In genomic region chr22:38314140-38314991, GRCh38 we compare ENCODE assay signal across 8 cellular contexts. TPM values are rescaled to one million over a fixed set of nuclear protein-coding genes. Genes with fewer than 3 reads are reported as not detected.
DNase-seq lines count a peak whose midpoint lies in the region; ATAC-seq and TF ChIP-seq lines count a peak whose summit lies in the region.

No MANE protein-coding gene starts in this region.

- peak overlapping the region; percentile 88 for H3K27ac ChIP-seq in SJSA1
- H3K27ac ChIP-seq in fibroblast of lung (ENCODE audit: insufficient read depth, low read length), result peak overlapping the region; percentile 87

- H3K27me3 ChIP-seq in SJSA1 (replicated peaks) (no peaks in the 10 kb centered on the region), fibroblast of lung (ENCODE audit: control insufficient read depth, insufficient read depth, low read length) (no peaks in the 10 kb centered on the region)

- peak overlapping the region; percentile 71 for H3K9ac ChIP-seq in fibroblast of lung (ENCODE audit: insufficient read depth, low read length)

- peak overlapping the region; percentile 80 for H3K4me3 ChIP-seq in SJSA1
- peak overlapping the region; percentile 47 to 96 (median 77) for H3K4me3 ChIP-seq in fibroblast of lung (replicated peaks in 1 of 4; ENCODE audit: control extremely low read depth in 1 of 4, insufficient read depth in 1 of 4, low read depth in 3 of 4, low read length in 4 of 4)

- H3K4me1 ChIP-seq in SJSA1 (replicated peaks), result peaks cover 81% of the 10 kb centered on the region
- H3K4me1 ChIP-seq in fibroblast of lung (ENCODE audit: control insufficient read depth, extremely low read depth, insufficient read depth, low read length), result peaks cover 53% of the 10 kb centered on the region

- H3K9me3 ChIP-seq in SJSA1 (replicated peaks) (no peaks in the 10 kb centered on the region), fibroblast of lung (ENCODE audit: control insufficient read depth, insufficient read depth, low read depth, low read length) (no peaks in the 10 kb centered on the region)

- DNase-seq in ELR (ENCODE audit: low read depth), result peak; percentile 73
- peak; percentile 93 to 94 for DNase-seq in SJSA1 (ENCODE audit: low read depth in 1 of 2, low spot score in 2 of 2)
- peak; percentile 55 to 57 for DNase-seq in fibroblast of lung (ENCODE audit: low read depth in 2 of 2)
- DNase-seq in sciatic nerve (ENCODE audit: low spot score), result no peak
- no peak for DNase-seq in Ammon's horn (ENCODE audit: low spot score)
- DNase-seq in amniotic stem cell (lab: John Stamatoyannopoulos, UW), result no peak
- no peak for DNase-seq in GM19238 (ENCODE audit: insufficient read length, low spot score)

- H2AFZ ChIP-seq in fibroblast of lung (ENCODE audit: low read length), result no peak overlapping the region

- H3K79me2 ChIP-seq in fibroblast of lung (ENCODE audit: control insufficient read depth, insufficient read depth, low read length), result peaks cover 71% of the 10 kb centered on the region

- H3K36me3 ChIP-seq in SJSA1, result peaks cover 54% of the 10 kb centered on the region
- H3K36me3 ChIP-seq in fibroblast of lung (ENCODE audit: control insufficient read depth, insufficient read depth, low read length), result peaks cover 3% of the 10 kb centered on the region

- TF ChIP-seq CTCF in fibroblast of lung (conservative IDR thresholded peaks at IDR 0.05 in 1 of 2, IDR thresholded peaks at IDR 0.05 in 1 of 2; ENCODE audit: low read depth in 1 of 2, low read length in 2 of 2), result peak in 1 of 2 donors; percentile 11

- H3K4me2 ChIP-seq in fibroblast of lung (ENCODE audit: extremely low read depth, insufficient read depth, low read length), result peak overlapping the region; percentile 88

- intact Hi-C loops in sciatic nerve (cut with DNase I), result loop anchor here (10.0 kb wide), 1 partner anchor 70 kb away; no protein-coding TSS in a partner anchor

- ATAC-seq in sciatic nerve (peak; percentile 4), GM18868 (IDR thresholded peaks at IDR 0.05; ENCODE audit: unreplicated experiment) (no peak)

- H4K20me1 ChIP-seq in fibroblast of lung (ENCODE audit: control insufficient read depth, extremely low read depth, insufficient read depth, low read length), result no peaks in the 10 kb centered on the region

RNA-seq across cellular contexts. Expression of gene CSNK1E, which starts 2.9 kb away (rescaled TPM):
- total RNA-seq in SJSA1 (2014; rRNA removed; shearing (Covaris generic)), result 82.0 and 118 TPM in 2 replicates
- 85.0 and 99.3 TPM in 2 replicates for total RNA-seq in fibroblast of lung
- polyA plus RNA-seq in fibroblast of lung, result 121 and 145 TPM in 2 replicates
- polyA plus RNA-seq in fibroblast of lung (2012), result 93.6 and 106 TPM in 2 replicates
- polyA minus RNA-seq in fibroblast of lung (ENCODE audit: low replicate concordance), result 160 and 250 TPM in 2 replicates
- 184 TPM for total RNA-seq in sciatic nerve

RNA-seq across cellular contexts. Expression of gene TMEM184B, which starts 41.6 kb away (rescaled TPM):
- total RNA-seq in SJSA1 (2014; rRNA removed; shearing (Covaris generic)), result 22.0 and 23.8 TPM in 2 replicates
- total RNA-seq in fibroblast of lung (19.5 and 28.2 TPM in 2 replicates), sciatic nerve (72.7 TPM)
- polyA plus RNA-seq in fibroblast of lung, result 37.2 and 40.3 TPM in 2 replicates
- 55.8 and 60.3 TPM in 2 replicates for polyA plus RNA-seq in fibroblast of lung (2012)
- 82.2 and 114 TPM in 2 replicates for polyA minus RNA-seq in fibroblast of lung (ENCODE audit: low replicate concordance)

Comparison
In these comparisons a context has a peak if more than half of its experiments do, and no peak if none do; other contexts are left out.
1. DNase-seq: peak in ELR (single experiment), SJSA1 (2 of 2) and fibroblast of lung (2 of 2); none in sciatic nerve (single experiment), Ammon's horn (single experiment), amniotic stem cell (single experiment) and GM19238 (single experiment).